Comparison of ENCODE assay signal across 18 cellular contexts in genomic region chr3:53721187-53721946, GRCh38.
DNase-seq lines count a peak whose midpoint lies in the region; ATAC-seq and TF ChIP-seq lines count a peak whose summit lies in the region.
"Had no signal": no experiment of that assay in that cellular context is flagged by ENCODE, and none has a peak within 500 bp of the region (broad histone marks: within the 10 kb centered on the region; RNA-seq: fewer than 3 reads in every experiment).

No MANE protein-coding gene starts in this region.

- H3K9ac ChIP-seq in neuronal stem cell (ENCODE audit: low read depth, low read length, poor library complexity) = no peak overlapping the region
- H3K9ac ChIP-seq: parathyroid adenoma had no signal

- intact Hi-C loops in dendritic cell treated with granulocyte-macrophage colony-stimulating factor and Interleukin-4, amounts not matched to agents 40 ng/mL and 50 ng/mL, for 4 days (cut with micrococcal nuclease) = no loop called here

- no peak overlapping the region for H3K18ac ChIP-seq in neuronal stem cell (ENCODE audit: low read length)

- no peak overlapping the region for H4K91ac ChIP-seq in neuronal stem cell (ENCODE audit: low read depth, low read length, poor library complexity)

- no peak overlapping the region for H2BK12ac ChIP-seq in neuronal stem cell (ENCODE audit: low read length)

- peak overlapping the region; percentile 13 for H3K27ac Mint-ChIP-seq in dendritic cell treated with granulocyte-macrophage colony-stimulating factor and Interleukin-4, amounts not matched to agents 40 ng/mL and 50 ng/mL, for 4 days

- H3K27ac ChIP-seq in neuronal stem cell (replicated peaks; ENCODE audit: low read length) = no peak overlapping the region
- H3K27ac ChIP-seq: parathyroid adenoma, upper lobe of left lung had no signal

- no peak overlapping the region for H3K4me2 ChIP-seq in neuronal stem cell (ENCODE audit: insufficient read depth, low read length, poor library complexity, severe bottlenecking)

- H3K9me3 Mint-ChIP-seq in dendritic cell treated with granulocyte-macrophage colony-stimulating factor and Interleukin-4, amounts not matched to agents 40 ng/mL and 50 ng/mL, for 4 days = no peaks in the 10 kb centered on the region

- no peak overlapping the region for H3K4me3 ChIP-seq in LNCaP clone FGC (ENCODE audit: low read depth, low read length)
- no peak overlapping the region for H3K4me3 ChIP-seq in neuronal stem cell (ENCODE audit: low read length in 2 of 2)
- H3K4me3 ChIP-seq: upper lobe of left lung had no signal

- H3K36me3 Mint-ChIP-seq in dendritic cell treated with granulocyte-macrophage colony-stimulating factor and Interleukin-4, amounts not matched to agents 40 ng/mL and 50 ng/mL, for 4 days (ENCODE audit: low read depth) = no peaks in the 10 kb centered on the region

- no peak for ATAC-seq in GM21737 (IDR thresholded peaks at IDR 0.05; ENCODE audit: unreplicated experiment)
- no peak for ATAC-seq in HG02840 (IDR thresholded peaks at IDR 0.05; ENCODE audit: low FRiP score, unreplicated experiment)
- ATAC-seq: activated CD4-positive, CD25-positive, alpha-beta regulatory T cell treated with anti-CD3 and anti-CD28 coated beads, Interleukin-2, amount 50 U/mL, for 24 hours had no signal

- H3K23ac ChIP-seq in neuronal stem cell (ENCODE audit: low read depth, low read length, poor library complexity) = no peak overlapping the region

- H3K9me3 ChIP-seq in neuronal stem cell (replicated peaks in 1 of 2; ENCODE audit: control insufficient read depth in 2 of 2, insufficient read depth in 1 of 2, low read depth in 1 of 2, low read length in 2 of 2) = no peaks in the 10 kb centered on the region
- H3K9me3 ChIP-seq: upper lobe of left lung had no signal

- no peaks in the 10 kb centered on the region for H3K36me3 ChIP-seq in neuronal stem cell (replicated peaks in 1 of 2; ENCODE audit: control insufficient read depth in 2 of 2, insufficient read depth in 2 of 2, low read length in 2 of 2)
- H3K36me3 ChIP-seq: upper lobe of left lung had no signal

- H3K14ac ChIP-seq in neuronal stem cell (ENCODE audit: low read length) = no peak overlapping the region

- H4K8ac ChIP-seq in neuronal stem cell (ENCODE audit: low read depth, low read length) = no peak overlapping the region

- H2AFZ ChIP-seq in neuronal stem cell (ENCODE audit: low read length) = peak overlapping the region; percentile 25
- H2AFZ ChIP-seq: parathyroid adenoma had no signal

- H3K27me3 Mint-ChIP-seq in dendritic cell treated with granulocyte-macrophage colony-stimulating factor and Interleukin-4, amounts not matched to agents 40 ng/mL and 50 ng/mL, for 4 days = peaks cover 71% of the 10 kb centered on the region

- TF ChIP-seq CTCF in LNCaP clone FGC (IDR thresholded peaks at IDR 0.05; ENCODE audit: control insufficient read depth, extremely low read depth, insufficient read depth) = peak; percentile 12; the same call in 1 of the 2 replicates

- H3K79me1 ChIP-seq in neuronal stem cell (ENCODE audit: low read depth, low read length) = no peaks in the 10 kb centered on the region

- no peak overlapping the region for H3K4ac ChIP-seq in neuronal stem cell (ENCODE audit: low read length)

- H3K4me1 ChIP-seq in neuronal stem cell (ENCODE audit: control insufficient read depth in 2 of 2, insufficient read depth in 1 of 2, low read depth in 1 of 2, low read length in 2 of 2) = peaks cover 0 to 1% of the 10 kb centered on the region in 2 donors
- H3K4me1 ChIP-seq: upper lobe of left lung had no signal

- no peak overlapping the region for H2BK5ac ChIP-seq in neuronal stem cell (ENCODE audit: low read length)

- no peaks in the 10 kb centered on the region for H3K27me3 ChIP-seq in neuronal stem cell (ENCODE audit: control insufficient read depth in 3 of 3, insufficient read depth in 3 of 3, low read depth in 1 of 3, low read length in 3 of 3)
- H3K27me3 ChIP-seq: upper lobe of left lung had no signal

- peak; percentile 63 for DNase-seq in Daoy (ENCODE audit: low read depth)
- DNase-seq in LNCaP clone FGC (ENCODE audit: low read depth) = no peak
- DNase-seq in neuronal stem cell (ENCODE audit: low spot score) = no peak
- no peak for DNase-seq in stimulated activated CD4-positive, alpha-beta T cell treated with anti-CD3 and anti-CD28 coated beads, Interleukin-4, amount 100 ng/mL, for 4 hours
- no peak for DNase-seq in NCI-H526 (lab: John Stamatoyannopoulos, UW)
- DNase-seq: activated T-cell treated with anti-CD3 and anti-CD28 coated beads, Interleukin-2, amount 50 U/mL, for 1 hour; cortex of kidney; DND-41; NCI-H1048; NCI-H345; OCI-M1; SW 1271; upper lobe of left lung had no signal

- H2BK120ac ChIP-seq in neuronal stem cell (ENCODE audit: low read depth, low read length) = no peak overlapping the region

- WGBS in neuronal stem cell (ENCODE audit: extremely low coverage in 2 of 2, insufficient read length in 2 of 2, insufficient replicate concordance in 1 of 2), 2 donors = no CpG with 5 or more reads among the region's 5 CpGs

- no peak overlapping the region for H2AK5ac ChIP-seq in neuronal stem cell (ENCODE audit: low read depth, low read length)

- H2BK15ac ChIP-seq in neuronal stem cell (ENCODE audit: low read length) = no peak overlapping the region

- no peak overlapping the region for H3K4me3 Mint-ChIP-seq in dendritic cell treated with granulocyte-macrophage colony-stimulating factor and Interleukin-4, amounts not matched to agents 40 ng/mL and 50 ng/mL, for 4 days

- peaks cover 52% of the 10 kb centered on the region for H3K4me1 Mint-ChIP-seq in dendritic cell treated with granulocyte-macrophage colony-stimulating factor and Interleukin-4, amounts not matched to agents 40 ng/mL and 50 ng/mL, for 4 days (ENCODE audit: low read depth)
